35 cellular contexts compared by ENCODE assay signal in the genomic region with DNA sequence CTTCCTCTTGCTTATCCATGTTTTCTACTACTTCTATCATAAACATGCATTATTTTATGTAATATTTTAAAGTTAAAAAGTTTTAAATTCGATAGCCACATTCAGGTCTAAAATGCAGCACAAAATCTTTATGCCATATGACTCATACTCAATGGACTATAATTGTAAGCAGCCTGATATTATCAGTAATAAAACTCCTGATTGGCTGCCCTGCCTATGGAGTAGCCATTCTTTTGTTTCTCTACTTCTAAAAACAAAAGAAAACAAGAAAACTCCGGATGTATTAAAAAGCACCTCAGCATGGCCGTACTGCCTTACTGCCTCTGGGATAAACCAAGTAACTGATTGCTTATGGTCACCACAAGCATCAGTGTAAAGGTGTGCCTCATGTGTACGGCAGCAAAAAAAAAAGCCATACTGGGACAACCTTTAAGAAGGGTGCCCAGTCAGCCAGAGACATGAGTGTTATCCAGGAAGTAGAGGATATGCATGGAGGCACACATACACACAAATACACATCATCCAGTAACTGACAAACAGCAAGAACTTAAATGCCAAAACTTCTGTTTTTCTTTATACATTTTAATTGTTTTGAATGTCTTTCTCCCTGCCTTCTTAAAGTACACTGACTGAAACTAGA. TPM values are rescaled to one million over a fixed set of nuclear protein-coding genes. Genes with fewer than 3 reads are reported as not detected.
DNase-seq lines count a peak whose midpoint lies in the region; ATAC-seq and TF ChIP-seq lines count a peak whose summit lies in the region.
"Had no signal": no experiment of that assay in that cellular context is flagged by ENCODE, and none has a peak within 500 bp of the region (broad histone marks: within the 10 kb centered on the region; RNA-seq: fewer than 3 reads in every experiment).

No MANE protein-coding gene starts in this region.

- H3K36me3 ChIP-seq in BLaER1: peaks cover 82% of the 10 kb centered on the region
- peaks cover 47 to 61% of the 10 kb centered on the region in 2 experiments for H3K36me3 ChIP-seq in SK-N-SH (replicated peaks in 1 of 2; ENCODE audit: control insufficient read depth in 1 of 2, insufficient read depth in 2 of 2, low read length in 1 of 2)
- H3K36me3 ChIP-seq in thyroid gland: peaks cover 24 to 29% of the 10 kb centered on the region in 2 donors
- H3K36me3 ChIP-seq: breast epithelium, neural progenitor cell, uterus had no signal

- H3K27me3 ChIP-seq in BLaER1 (no peaks in the 10 kb centered on the region), SK-N-SH (ENCODE audit: insufficient read depth) (no peaks in the 10 kb centered on the region), thyroid gland (no peaks in the 10 kb centered on the region)
- H3K27me3 ChIP-seq: breast epithelium, neural progenitor cell, Peyer's patch, stomach, uterus had no signal

- H3K4me2 ChIP-seq in BLaER1: peak overlapping the region; percentile 84
- no peak overlapping the region for H3K4me2 ChIP-seq in SK-N-SH
- H3K4me2 ChIP-seq: GM23338, neural progenitor cell had no signal

- H3K9ac ChIP-seq in BLaER1: peak overlapping the region; percentile 53
- H3K9ac ChIP-seq in SK-N-SH: no peak overlapping the region
- H3K9ac ChIP-seq: neural progenitor cell, parathyroid adenoma had no signal

- TF ChIP-seq CTCF in SK-N-SH (IDR thresholded peaks at IDR 0.05) (no peak), thyroid gland (IDR thresholded peaks at IDR 0.05) (no peak)

- H3K9me2 ChIP-seq in SK-N-SH: no peaks in the 10 kb centered on the region

- intact Hi-C loops in thyroid gland (cut with DNase I): no loop called here

- no peak for TF ChIP-seq RAD21 in SK-N-SH (IDR thresholded peaks at IDR 0.05; ENCODE audit: low read length)

- H3K4me1 Mint-ChIP-seq in activated CD8-positive, alpha-beta T cell treated with anti-CD3 and anti-CD28 coated beads, Interleukin-2, amount 10 ng/mL, durations not matched to agents 7 days and 5 days (ENCODE audit: low read depth): no peaks in the 10 kb centered on the region
- H3K4me1 Mint-ChIP-seq: neural progenitor cell had no signal

- POLR2A ChIA-PET in SK-N-SH (lab: Yijun Ruan, JAX): no interaction called here
- POLR2A ChIA-PET in activated CD8-positive, alpha-beta T cell treated with anti-CD3 and anti-CD28 coated beads, Interleukin-2, amount 10 ng/mL, durations not matched to agents 7 days and 5 days (lab: Charles Lee): no interaction called here

- H3K36me3 Mint-ChIP-seq in activated CD8-positive, alpha-beta T cell treated with anti-CD3 and anti-CD28 coated beads, Interleukin-2, amount 10 ng/mL, durations not matched to agents 7 days and 5 days (ENCODE audit: low read depth): peaks cover 71% of the 10 kb centered on the region

- peaks cover 28% of the 10 kb centered on the region for H3K4me1 ChIP-seq in BLaER1
- no peaks in the 10 kb centered on the region for H3K4me1 ChIP-seq in SK-N-SH (ENCODE audit: control insufficient read depth in 1 of 2, insufficient read depth in 2 of 2, low read depth in 1 of 2, low read length in 1 of 2)
- H3K4me1 ChIP-seq in thyroid gland: no peaks in the 10 kb centered on the region
- H3K4me1 ChIP-seq: breast epithelium, parathyroid adenoma, Peyer's patch, uterus had no signal

- CTCF ChIA-PET in SK-N-SH (lab: Yijun Ruan, JAX): no interaction called here
- CTCF ChIA-PET in activated CD8-positive, alpha-beta T cell treated with anti-CD3 and anti-CD28 coated beads, Interleukin-2, amount 10 ng/mL, durations not matched to agents 7 days and 5 days (lab: Charles Lee): interaction anchor here (1.8 kb wide), 1 partner anchor 104 kb away, joined by 6 read pairs; no protein-coding TSS in a partner anchor

- H3K9me3 ChIP-seq in BLaER1: no peaks in the 10 kb centered on the region
- no peaks in the 10 kb centered on the region for H3K9me3 ChIP-seq in SK-N-SH
- no peaks in the 10 kb centered on the region for H3K9me3 ChIP-seq in thyroid gland
- H3K9me3 ChIP-seq: breast epithelium, Peyer's patch, stomach, uterus had no signal

- H2AFZ ChIP-seq in SK-N-SH (ENCODE audit: low read depth): no peak overlapping the region; the same call in 1 of the 2 replicates
- H2AFZ ChIP-seq: GM23338, neural progenitor cell, parathyroid adenoma had no signal

- no peaks in the 10 kb centered on the region for H3K79me2 ChIP-seq in SK-N-SH (ENCODE audit: insufficient read depth)
- H3K79me2 ChIP-seq: parathyroid adenoma had no signal

- no peak for TF ChIP-seq EP300 in SK-N-SH (IDR thresholded peaks at IDR 0.05; ENCODE audit: borderline replicate concordance in 1 of 2, low read depth in 1 of 2, low read length in 1 of 2)

- no peaks in the 10 kb centered on the region for H3K9me3 Mint-ChIP-seq in activated CD8-positive, alpha-beta T cell treated with anti-CD3 and anti-CD28 coated beads, Interleukin-2, amount 10 ng/mL, durations not matched to agents 7 days and 5 days (ENCODE audit: insufficient read depth)
- H3K9me3 Mint-ChIP-seq: activated T-cell treated with anti-CD3 and anti-CD28 coated beads, Interleukin-2, amount 50 U/mL, for 24 hours; CD8-positive, alpha-beta memory T cell; GM23338; neural progenitor cell had no signal

- DNase-seq in SK-N-SH (no peak), kidney tubule cell (ENCODE audit: low spot score) (peak; percentile 38), thyroid gland (no peak)
- DNase-seq in activated CD8-positive, alpha-beta T cell treated with anti-CD3 and anti-CD28 coated beads, Interleukin-2, amount 10 ng/mL, durations not matched to agents 7 days and 5 days: no peak
- DNase-seq: activated CD4-positive, alpha-beta T cell treated with anti-CD3 and anti-CD28 coated beads for 48 hours; activated effector memory CD4-positive, alpha-beta T cell treated with anti-CD3 and anti-CD28 coated beads, Interleukin-2, amount 50 U/mL, for 16 hours; activated T-cell treated with anti-CD3 and anti-CD28 coated beads, Interleukin-2, amount 50 U/mL, for 24 hours; AML-193; anterior cingulate cortex; CD8-positive, alpha-beta memory T cell; foreskin melanocyte; Karpas-422; left cardiac atrium; mesendoderm; NCI-H146; NCI-H446; NCI-H748 treated with DMSO at 0.1 percent for 48 hours; Peyer's patch; right cardiac atrium; SHP77; stimulated activated CD4-positive, alpha-beta T cell treated with anti-CD3 and anti-CD28 coated beads, Interleukin-1b, Interleukin-23, amount 100 ng/mL, for 48 hours; stomach; T-helper 9 cell; uterus; WERI-Rb-1 had no signal

- no peaks in the 10 kb centered on the region for H3K27me3 Mint-ChIP-seq in activated CD8-positive, alpha-beta T cell treated with anti-CD3 and anti-CD28 coated beads, Interleukin-2, amount 10 ng/mL, durations not matched to agents 7 days and 5 days (ENCODE audit: low read depth)
- H3K27me3 Mint-ChIP-seq: activated naive CD8-positive, alpha-beta T cell; activated T-cell treated with anti-CD3 and anti-CD28 coated beads, Interleukin-2, amount 50 U/mL, for 24 hours; CD8-positive, alpha-beta memory T cell had no signal

- H3K27ac ChIP-seq in BLaER1 (peak overlapping the region; percentile 79), SK-N-SH (ENCODE audit: low read depth in 2 of 2, low read length in 1 of 2) (peak overlapping the region in 1 of 2 experiments; percentile 22; a peak in 1 of 4 replicates), thyroid gland (no peak overlapping the region)
- H3K27ac ChIP-seq: breast epithelium, neural progenitor cell, parathyroid adenoma, Peyer's patch, stomach, uterus, WERI-Rb-1 had no signal

- peak overlapping the region; percentile 44 for H3K4me3 ChIP-seq in BLaER1
- H3K4me3 ChIP-seq in SK-N-SH (ENCODE audit: low read depth in 2 of 2, low read length in 1 of 2): no peak overlapping the region
- no peak overlapping the region for H3K4me3 ChIP-seq in thyroid gland (replicated peaks in 1 of 3)
- H3K4me3 ChIP-seq: breast epithelium, GM23338, neural progenitor cell, Peyer's patch, stomach, uterus had no signal

- H3F3A ChIP-seq in SK-N-SH (replicated peaks; ENCODE audit: insufficient read depth): no peaks in the 10 kb centered on the region

- H3K27ac Mint-ChIP-seq in activated CD8-positive, alpha-beta T cell treated with anti-CD3 and anti-CD28 coated beads, Interleukin-2, amount 10 ng/mL, durations not matched to agents 7 days and 5 days: no peak overlapping the region
- H3K27ac Mint-ChIP-seq: activated naive CD8-positive, alpha-beta T cell; activated T-cell treated with anti-CD3 and anti-CD28 coated beads, Interleukin-2, amount 50 U/mL, for 24 hours; GM23338; neural progenitor cell had no signal

- WGBS in SK-N-SH (ENCODE audit: low lambda C conversion rate): 90% methylated on average over 4 of the region's 4 CpGs
- WGBS in thyroid gland, 2 donors: 90% methylated on average over 4 of the region's 4 CpGs

- no peaks in the 10 kb centered on the region for H4K20me1 ChIP-seq in BLaER1
- H4K20me1 ChIP-seq in SK-N-SH (ENCODE audit: insufficient read depth): no peaks in the 10 kb centered on the region

- TF ChIP-seq POLR2A in thyroid gland (IDR thresholded peaks at IDR 0.05): no peak

- H3K4me3 Mint-ChIP-seq in activated CD8-positive, alpha-beta T cell treated with anti-CD3 and anti-CD28 coated beads, Interleukin-2, amount 10 ng/mL, durations not matched to agents 7 days and 5 days: no peak overlapping the region
- H3K4me3 Mint-ChIP-seq: activated naive CD8-positive, alpha-beta T cell; activated T-cell treated with anti-CD3 and anti-CD28 coated beads, Interleukin-2, amount 50 U/mL, for 24 hours; CD8-positive, alpha-beta memory T cell; GM23338; neural progenitor cell had no signal

- ATAC-seq in GM21619 (IDR thresholded peaks at IDR 0.05; ENCODE audit: unreplicated experiment) (peak; percentile 53), GM19463 (IDR thresholded peaks at IDR 0.05; ENCODE audit: unreplicated experiment) (no peak), HG03520 (IDR thresholded peaks at IDR 0.05; ENCODE audit: unreplicated experiment) (no peak)
- no peak for ATAC-seq in activated CD8-positive, alpha-beta T cell treated with anti-CD3 and anti-CD28 coated beads, Interleukin-2, amount 10 ng/mL, durations not matched to agents 7 days and 5 days
- ATAC-seq: GM23338, HepG2, left cardiac atrium, right cardiac atrium had no signal

TF ChIP-seq in SK-N-SH, 30 proteins besides CTCF, POLR2A, EP300 and RAD21 (continues in another document):
- TF ChIP-seq FOXJ3 (CRISPR knock-in tag; IDR thresholded peaks at IDR 0.05) (no peak), POLR2AphosphoS5 (IDR thresholded peaks at IDR 0.05; ENCODE audit: low read depth, low read length) (no peak), RXRA (IDR thresholded peaks at IDR 0.05; ENCODE audit: borderline replicate concordance, low read depth) (no peak), NRF1 (IDR thresholded peaks at IDR 0.05; ENCODE audit: low read depth, low read length) (no peak), MEF2A (IDR thresholded peaks at IDR 0.05; ENCODE audit: borderline replicate concordance, low read depth) (no peak)

RNA-seq across cellular contexts. Expression of gene SLC35D1, which starts 9.2 kb away (rescaled TPM):
- polyA plus RNA-seq in SK-N-SH (2012; rRNA removed): 4.8 and 7.2 TPM in 2 replicates
- 6.8 and 6.9 TPM in 2 replicates for polyA plus RNA-seq in SK-N-SH (2012; cell fraction: cytosol; rRNA removed)
- 3.2 and 6.8 TPM in 2 replicates for polyA plus RNA-seq in SK-N-SH (2012; cell fraction: nucleus; rRNA removed)
- 10 to 100 TPM; 11.2 to 11.4 TPM for total RNA-seq in activated CD8-positive, alpha-beta T cell treated with anti-CD3 and anti-CD28 coated beads, Interleukin-2, amount 10 ng/mL, durations not matched to agents 7 days and 5 days
- total RNA-seq in thyroid gland: 10 to 100 TPM; 15.3 to 22.7 (median 17.0) TPM
